Comparison of ENCODE assay signal across 16 cellular contexts in genomic region chr14:59013672-59014298, GRCh38.
A peak's percentile ranks its signal among the peaks of the same experiment; 100 is the strongest.
DNase-seq lines count a peak whose midpoint lies in the region; ATAC-seq, FAIRE-seq and TF ChIP-seq lines count a peak whose summit lies in the region.
"Had no signal": no experiment of that assay in that cellular context is flagged by ENCODE, and none has a peak within 500 bp of the region (broad histone marks: within the 10 kb centered on the region; RNA-seq: fewer than 3 reads in every experiment).

No MANE protein-coding gene starts in this region.

- H3K9me3 ChIP-seq in A549 (no peaks in the 10 kb centered on the region), IMR-90 (ENCODE audit: control insufficient read depth, insufficient read depth, low read length) (peaks cover 9% of the 10 kb centered on the region), mammary epithelial cell (replicated peaks; ENCODE audit: insufficient read depth, low read length) (no peaks in the 10 kb centered on the region), SJCRH30 (replicated peaks) (peaks cover 7% of the 10 kb centered on the region), colonic mucosa (no peaks in the 10 kb centered on the region)

- ATAC-seq in A549 (no peak), IMR-90 (ENCODE audit: low read depth) (peak; percentile 27; the same call in 1 of the 2 replicates), GM19324 (IDR thresholded peaks at IDR 0.05; ENCODE audit: low FRiP score, unreplicated experiment) (no peak)
- ATAC-seq: activated T-cell treated with anti-CD3 and anti-CD28 coated beads, Interleukin-2, amount 50 U/mL, for 4 hours; CD8-positive, alpha-beta T cell had no signal

- no peak overlapping the region for H2BK20ac ChIP-seq in IMR-90 (ENCODE audit: low read depth, low read length)

- H3K4me3 ChIP-seq in A549 (no peak overlapping the region), IMR-90 (ENCODE audit: insufficient read depth, low read depth, low read length) (no peak overlapping the region), mammary epithelial cell (replicated peaks in 1 of 3; ENCODE audit: insufficient read depth in 1 of 3, low read depth in 2 of 3, low read length in 3 of 3) (no peak overlapping the region), SJCRH30 (no peak overlapping the region), colonic mucosa (no peak overlapping the region)
- H3K4me3 ChIP-seq: stomach had no signal

- dilution Hi-C loops in IMR-90 (cut with HindIII; ENCODE audit: low sequenced_read_pairs, unreplicated experiment) (no loop called here), mammary epithelial cell (cut with HindIII; ENCODE audit: low sequenced_read_pairs) (no loop called here)

- no peak overlapping the region for H3K4me2 ChIP-seq in A549
- H3K4me2 ChIP-seq in IMR-90 (ENCODE audit: low read depth, low read length): no peak overlapping the region
- H3K4me2 ChIP-seq in mammary epithelial cell (ENCODE audit: insufficient read depth, low read depth, low read length): no peak overlapping the region

- no peak for TF ChIP-seq EP300 in A549 (IDR thresholded peaks at IDR 0.05)

- in situ Hi-C loops in IMR-90 (cut with MboI; ENCODE audit: low sequenced_read_pairs) (no loop called here), mammary epithelial cell (cut with MboI; ENCODE audit: low sequenced_read_pairs in 2 of 2) (loop anchor here in 1 of 2 donors (25.0 kb wide), 1 partner anchor 376 kb away; the partner anchor contains the start of gene DACT1)

- H2AK9ac ChIP-seq in IMR-90 (replicated peaks; ENCODE audit: low read depth, low read length, poor library complexity): no peak overlapping the region

- WGBS in A549 (ENCODE audit: missing lambda C conversion rate): 50% methylated on average over 7 of the region's 7 CpGs
- 72% methylated on average over 3 of the region's 7 CpGs; no CpG with 5 or more reads in 1 of the 2 experiments for WGBS in IMR-90 (ENCODE audit: extremely low coverage in 2 of 2, insufficient read length in 1 of 2), 2 experiments
- WGBS in mammary epithelial cell (ENCODE audit: low coverage, missing lambda C conversion rate): 66% methylated on average over 7 of the region's 7 CpGs

- H2BK120ac ChIP-seq in IMR-90 (ENCODE audit: low read depth, low read length): no peak overlapping the region

- no peak overlapping the region for H2AFZ ChIP-seq in IMR-90 (replicated peaks; ENCODE audit: low read length, poor library complexity)
- no peak overlapping the region for H2AFZ ChIP-seq in mammary epithelial cell (ENCODE audit: low read depth, low read length)

- CTCF ChIA-PET in A549 (lab: Yijun Ruan, JAX) (interaction anchor here (1.2 to 1.5 kb wide), 4 partner anchors 10 to 110 kb away, joined by 3 to 4 read pairs (median 4); no protein-coding TSS in a partner anchor), IMR-90 (lab: Yijun Ruan, JAX) (no interaction called here), mammary epithelial cell (lab: Charles Lee; ENCODE audit: low non-redundant PET) (interaction anchor here (0.7 kb wide), 1 partner anchor 282 kb away, joined by 3 read pairs; no protein-coding TSS in a partner anchor)

- no peak overlapping the region for H4K8ac ChIP-seq in IMR-90 (ENCODE audit: low read depth in 2 of 2, low read length in 2 of 2)

- BruUV-seq in IMR-90 (replicated peaks; lab: Mats Ljungman, UMichigan) (no TSS peak), mammary epithelial cell (replicated peaks; lab: Mats Ljungman, UMichigan) (no TSS peak)

- H2AK5ac ChIP-seq in IMR-90 (ENCODE audit: low read depth, low read length): no peak overlapping the region

- no peak overlapping the region for H3K23ac ChIP-seq in IMR-90 (ENCODE audit: low read depth, low read length)

- TF ChIP-seq RAD21 in A549 (conservative IDR thresholded peaks at IDR 0.05 in 1 of 2, IDR thresholded peaks at IDR 0.05 in 1 of 2): no peak
- TF ChIP-seq RAD21 in IMR-90 (IDR thresholded peaks at IDR 0.05; ENCODE audit: low read length): no peak

- peaks cover 4% of the 10 kb centered on the region; the same call in 1 of the 2 replicates for H3K9me1 ChIP-seq in IMR-90 (ENCODE audit: insufficient read depth, low read length)

- H3K79me1 ChIP-seq in IMR-90 (ENCODE audit: low read depth in 1 of 2, low read length in 2 of 2): no peaks in the 10 kb centered on the region

- FAIRE-seq in A549 (lab: Jason Lieb, UNC): no peak

- H3K27ac ChIP-seq in A549: no peak overlapping the region
- H3K27ac ChIP-seq in IMR-90 (ENCODE audit: insufficient read depth, low read length): no peak overlapping the region
- no peak overlapping the region for H3K27ac ChIP-seq in mammary epithelial cell (ENCODE audit: insufficient read depth, low read depth, low read length)
- H3K27ac ChIP-seq in SJCRH30: no peak overlapping the region
- no peak overlapping the region for H3K27ac ChIP-seq in colonic mucosa
- H3K27ac ChIP-seq: stomach had no signal

- no peaks in the 10 kb centered on the region for H4K20me1 ChIP-seq in IMR-90 (ENCODE audit: insufficient read depth, low read length)
- H4K20me1 ChIP-seq in mammary epithelial cell (ENCODE audit: insufficient read depth, low read length): no peaks in the 10 kb centered on the region

- H4K91ac ChIP-seq in IMR-90 (ENCODE audit: insufficient read depth, low read depth, low read length): no peak overlapping the region

- H3K4ac ChIP-seq in IMR-90 (ENCODE audit: low read depth, low read length): no peak overlapping the region

- no peaks in the 10 kb centered on the region for H3K4me1 ChIP-seq in A549
- H3K4me1 ChIP-seq in IMR-90 (ENCODE audit: control insufficient read depth, insufficient read depth, low read length): no peaks in the 10 kb centered on the region
- H3K4me1 ChIP-seq in mammary epithelial cell (ENCODE audit: insufficient read depth, low read length): no peaks in the 10 kb centered on the region
- no peaks in the 10 kb centered on the region for H3K4me1 ChIP-seq in SJCRH30
- no peaks in the 10 kb centered on the region for H3K4me1 ChIP-seq in colonic mucosa
- H3K4me1 ChIP-seq: stomach had no signal

- no peak overlapping the region for H3K18ac ChIP-seq in IMR-90 (ENCODE audit: low read depth, low read length)

- no peak overlapping the region for H2BK15ac ChIP-seq in IMR-90 (ENCODE audit: low read depth, low read length)

- no peak overlapping the region for H3K14ac ChIP-seq in IMR-90 (replicated peaks; ENCODE audit: low read depth, low read length)

- intact Hi-C loops in IMR-90 (cut with micrococcal nuclease) (no loop called here), mammary epithelial cell (cut with micrococcal nuclease) (no loop called here), colonic mucosa (cut with DNase I) (no loop called here)

- H3K79me2 ChIP-seq in mammary epithelial cell (ENCODE audit: insufficient read depth, low read length): no peaks in the 10 kb centered on the region

- no peak overlapping the region for H2BK5ac ChIP-seq in IMR-90 (ENCODE audit: low read depth, low read length, poor library complexity, severe bottlenecking)

- TF ChIP-seq CTCF in A549 (IDR thresholded peaks at IDR 0.05) (no peak), IMR-90 (conservative IDR thresholded peaks at IDR 0.05; ENCODE audit: low read depth, low read length) (no peak), mammary epithelial cell (conservative IDR thresholded peaks at IDR 0.05 in 1 of 2, IDR thresholded peaks at IDR 0.05 in 1 of 2; ENCODE audit: extremely low read depth in 1 of 2, insufficient read depth in 1 of 2, low read depth in 1 of 2, low read length in 2 of 2) (no peak), colonic mucosa (IDR thresholded peaks at IDR 0.05) (no peak)

- POLR2A ChIA-PET in A549 (lab: Yijun Ruan, JAX) (no interaction called here), IMR-90 (lab: Charles Lee; ENCODE audit: unreplicated experiment) (no interaction called here)

- peak in 1 of 2 experiments; percentile 40 for DNase-seq in A549 (ENCODE audit: low read depth in 1 of 2, low spot score in 1 of 2)
- peak; percentile 68 for DNase-seq in IMR-90
- peak; percentile 72 for DNase-seq in mammary epithelial cell
- DNase-seq in islet precursor cell: peak; percentile 54
- no peak for DNase-seq in SJCRH30
- DNase-seq in SHP77 (lab: John Stamatoyannopoulos, UW): no peak
- no peak for DNase-seq in colonic mucosa
- DNase-seq: activated CD4-positive, alpha-beta T cell treated with anti-CD3 and anti-CD28 coated beads, Interleukin-2, amount 50 U/mL, for 4 hours; activated naive CD8-positive, alpha-beta T cell treated with anti-CD3 and anti-CD28 coated beads, Interleukin-2, amount 10 ng/mL, durations not matched to agents 7 days and 5 days; activated T-cell treated with anti-CD3 and anti-CD28 coated beads, Interleukin-2, amount 50 U/mL, for 4 hours; CD8-positive, alpha-beta T cell; cerebellar nuclear complex; endodermal cell; NCI-H510A treated with DMSO at 0.1 percent for 48 hours; stomach had no signal

- no peak overlapping the region for H3K9ac ChIP-seq in IMR-90 (ENCODE audit: low read depth, low read length)
- H3K9ac ChIP-seq in mammary epithelial cell (ENCODE audit: insufficient read depth, low read length): no peak overlapping the region
- no peak overlapping the region for H3K9ac ChIP-seq in colonic mucosa (ENCODE audit: low read depth in 2 of 2, low read length in 2 of 2)

- no peaks in the 10 kb centered on the region for H3K27me3 ChIP-seq in IMR-90 (ENCODE audit: control insufficient read depth, insufficient read depth, low read length)
- H3K27me3 ChIP-seq in mammary epithelial cell (ENCODE audit: insufficient read depth, low read length): no peaks in the 10 kb centered on the region
- no peaks in the 10 kb centered on the region for H3K27me3 ChIP-seq in SJCRH30
- H3K27me3 ChIP-seq in colonic mucosa: no peaks in the 10 kb centered on the region
- H3K27me3 ChIP-seq: stomach had no signal

- H3K36me3 ChIP-seq in IMR-90 (ENCODE audit: control insufficient read depth, insufficient read depth, low read length) (no peaks in the 10 kb centered on the region), mammary epithelial cell (ENCODE audit: insufficient read depth, low read length) (no peaks in the 10 kb centered on the region), SJCRH30 (no peaks in the 10 kb centered on the region), colonic mucosa (no peaks in the 10 kb centered on the region)
- H3K36me3 ChIP-seq: stomach had no signal

- H3K56ac ChIP-seq in IMR-90 (ENCODE audit: extremely low read depth, insufficient read depth, low read length): no peak overlapping the region

- H4K5ac ChIP-seq in IMR-90 (ENCODE audit: low read depth, low read length): no peak overlapping the region

- TF ChIP-seq POLR2A in A549 (IDR thresholded peaks at IDR 0.05; ENCODE audit: low read length) (no peak), IMR-90 (IDR thresholded peaks at IDR 0.05; ENCODE audit: low read depth, low read length) (no peak)

TF ChIP-seq in A549, 52 proteins besides CTCF, POLR2A, EP300 and RAD21:
- TF ChIP-seq FOSL2 (IDR thresholded peaks at IDR 0.05): no peak
- peak; percentile 26 for TF ChIP-seq FOSL2 (CRISPR knock-in tag; IDR thresholded peaks at IDR 0.05)
- TF ChIP-seq CEBPB (IDR thresholded peaks at IDR 0.05): peak; percentile 34 to 90; a peak in 3 of 4 replicates
- TF ChIP-seq POLR2AphosphoS2 (conservative IDR thresholded peaks at IDR 0.05; ENCODE audit: low read length): no peak

Comparison
In these comparisons a context has a peak if more than half of its experiments do, and no peak if none do; other contexts are left out.
1. DNase-seq: peak in IMR-90 (single experiment), mammary epithelial cell (single experiment) and islet precursor cell (single experiment); none in SJCRH30 (0 of 2), SHP77 (0 of 2) and colonic mucosa (single experiment).